Comparison of ENCODE assay signal across 13 cellular contexts in the genomic region with DNA sequence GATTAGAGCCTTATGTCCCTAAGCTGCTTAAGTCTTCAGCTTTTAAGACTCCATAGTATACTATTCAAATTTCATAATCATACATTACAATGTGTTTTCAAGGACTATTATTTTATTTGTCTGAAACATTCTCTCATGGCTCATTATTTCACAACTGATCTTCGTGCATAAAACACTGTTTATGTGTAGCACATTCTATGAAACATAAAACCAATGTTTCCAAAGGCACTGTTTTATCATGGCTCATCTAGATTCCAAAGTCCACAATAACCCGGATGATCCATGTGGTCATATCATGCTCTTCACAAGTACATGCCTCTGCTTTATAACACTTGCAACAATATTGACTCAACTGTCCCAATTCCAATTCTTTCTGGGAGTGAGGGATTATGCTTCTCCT.
"Had no signal": no experiment of that assay in that cellular context is flagged by ENCODE, and none has a peak within 500 bp of the region (broad histone marks: within the 10 kb centered on the region; RNA-seq: fewer than 3 reads in every experiment).

No MANE protein-coding gene starts in this region.

- H3K4me3 ChIP-seq: adrenal gland, stomach, thoracic aorta had no signal

- H3K36me3 ChIP-seq: adrenal gland, stomach, thoracic aorta, WERI-Rb-1 had no signal

- H3K4me1 ChIP-seq: adrenal gland, stomach had no signal

- H3K27me3 ChIP-seq: adrenal gland, stomach had no signal

- H3K27ac ChIP-seq: adrenal gland, stomach, thoracic aorta, WERI-Rb-1 had no signal

- DNase-seq: activated CD4-positive, alpha-beta T cell treated with anti-CD3 and anti-CD28 coated beads for 48 hours; activated naive CD4-positive, alpha-beta T cell treated with anti-CD3 and anti-CD28 coated beads for 36 hours; adrenal gland; caudate nucleus; cortex of kidney; effector memory CD4-positive, alpha-beta T cell; glutamatergic neuron; stimulated activated CD4-positive, alpha-beta T cell treated with anti-CD3 and anti-CD28 coated beads, Interleukin-15, amount 100 ng/mL, for 24 hours; stimulated activated CD4-positive, alpha-beta T cell treated with anti-CD3 and anti-CD28 coated beads, Interleukin-4, amount 100 ng/mL, for 4 hours; stomach; T1000; WERI-Rb-1 had no signal

- H3K4me3 Mint-ChIP-seq: activated naive CD4-positive, alpha-beta T cell treated with anti-CD3 and anti-CD28 coated beads for 36 hours had no signal

- H3K27ac Mint-ChIP-seq: activated naive CD4-positive, alpha-beta T cell treated with anti-CD3 and anti-CD28 coated beads for 36 hours had no signal

- H3K9me3 ChIP-seq: adrenal gland, stomach, thoracic aorta had no signal
